In the genomic region with DNA sequence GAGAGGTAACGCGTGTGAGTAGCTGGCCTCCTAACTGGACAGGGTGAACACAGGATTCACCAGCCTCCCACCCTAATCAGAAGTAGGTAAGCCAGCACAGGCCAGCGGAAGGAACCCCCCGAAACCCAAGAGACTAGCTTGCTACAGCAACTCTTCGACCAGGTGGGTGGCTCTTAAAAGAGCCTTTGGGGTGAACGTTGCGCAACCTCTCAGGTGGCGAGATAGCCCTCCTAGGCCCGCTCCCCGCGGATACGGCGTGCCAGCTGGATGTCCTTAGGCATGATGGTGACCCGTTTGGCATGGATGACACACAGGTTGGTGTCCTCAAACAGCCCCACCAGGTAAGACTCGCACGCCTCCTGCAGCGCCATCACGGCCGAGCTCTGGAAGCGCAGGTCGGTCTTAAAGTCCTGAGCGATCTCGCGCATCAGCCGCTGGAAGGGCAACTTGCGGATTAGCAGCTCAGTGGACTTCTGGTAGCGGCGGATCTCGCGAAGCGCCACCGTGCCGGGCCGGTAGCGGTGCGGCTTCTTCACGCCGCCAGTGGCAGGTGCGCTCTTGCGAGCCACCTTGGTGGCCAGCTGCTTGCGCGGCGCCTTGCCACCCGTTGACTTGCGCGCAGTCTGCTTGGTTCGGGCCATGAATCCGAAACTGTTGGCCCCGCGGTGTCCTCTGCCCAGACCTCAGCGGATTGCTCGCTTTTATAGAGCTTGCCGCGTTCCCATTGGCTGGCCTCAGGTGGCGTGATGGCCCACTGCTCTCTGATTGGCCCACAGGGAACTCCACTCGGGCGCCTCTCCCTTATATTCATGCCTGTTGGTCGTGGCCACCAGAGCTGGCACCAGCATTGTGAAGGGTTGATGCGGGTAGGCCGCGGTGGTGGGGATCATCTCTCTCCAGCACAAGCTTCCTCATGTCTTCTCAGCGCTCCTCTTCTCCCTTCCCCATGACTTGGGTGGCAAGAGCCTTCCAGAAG, we compare ENCODE assay signal across 17 cellular contexts. TPM values are rescaled to one million over a fixed set of nuclear protein-coding genes. Genes with fewer than 3 reads are reported as not detected.
DNase-seq lines count a peak whose midpoint lies in the region; ATAC-seq, FAIRE-seq and TF ChIP-seq lines count a peak whose summit lies in the region.
"Had no signal": no experiment of that assay in that cellular context is flagged by ENCODE, and none has a peak within 500 bp of the region (broad histone marks: within the 10 kb centered on the region; RNA-seq: fewer than 3 reads in every experiment).

No MANE protein-coding gene starts in this region.

- H3K36me3 ChIP-seq in HepG2 (replicated peaks in 1 of 2; ENCODE audit: control insufficient read depth in 1 of 2, insufficient read depth in 2 of 2, low read length in 2 of 2) (no peaks in the 10 kb centered on the region), right lobe of liver (no peaks in the 10 kb centered on the region), K562 (ENCODE audit: control insufficient read depth, insufficient read depth, low read length) (no peaks in the 10 kb centered on the region)
- H3K36me3 ChIP-seq in CD8-positive, alpha-beta memory T cell (ENCODE audit: insufficient read depth, low read length) = no peaks in the 10 kb centered on the region

- no peak overlapping the region for H3K9ac ChIP-seq in HepG2 (ENCODE audit: insufficient read depth, low read depth, low read length)
- H3K9ac ChIP-seq in K562 (ENCODE audit: insufficient read depth in 1 of 2, low read depth in 2 of 2, low read length in 2 of 2) = no peak overlapping the region

- POLR2A ChIA-PET in HepG2 (lab: Yijun Ruan, JAX) = interaction anchor here (1.5 to 2.3 kb wide), 2 partner anchors 19 to 28 kb away, joined by 4 to 13 read pairs; a partner anchor contains a TSS
- POLR2A ChIA-PET in K562 (lab: Yijun Ruan, JAX) = interaction anchor here (0.5 to 1.4 kb wide), 6 partner anchors 13 to 307 kb away, joined by 3 to 4 read pairs (median 4); a partner anchor contains a TSS
- POLR2A ChIA-PET in CD8-positive, alpha-beta memory T cell (lab: Charles Lee) = no interaction called here

- TF ChIP-seq RAD21 in HepG2 (CRISPR knock-in tag; IDR thresholded peaks at IDR 0.05) (no peak), K562 (CRISPR knock-in tag; conservative IDR thresholded peaks at IDR 0.05 in 1 of 2, IDR thresholded peaks at IDR 0.05 in 1 of 2) (no peak)

- ATAC-seq in HepG2 (no peak), right lobe of liver (no peak), K562 (no peak), GM21576 (IDR thresholded peaks at IDR 0.05; ENCODE audit: unreplicated experiment) (no peak)
- ATAC-seq: GM12878, GM23338 had no signal

- TF ChIP-seq CTCF in HepG2 (CRISPR knock-in tag; IDR thresholded peaks at IDR 0.05) (no peak), right lobe of liver (IDR thresholded peaks at IDR 0.05) (no peak), K562 (IDR thresholded peaks at IDR 0.05 in 2 of 3, conservative IDR thresholded peaks at IDR 0.05 in 1 of 3; ENCODE audit: insufficient read depth in 2 of 3, low read depth in 1 of 3, low read length in 3 of 3) (no peak)

- H3K9me3 ChIP-seq in HepG2 (ENCODE audit: low read length) = no peaks in the 10 kb centered on the region
- H3K9me3 ChIP-seq in right lobe of liver = no peaks in the 10 kb centered on the region
- H3K9me3 ChIP-seq in K562 (replicated peaks; ENCODE audit: control insufficient read depth, insufficient read depth, low read depth, low read length) = peaks cover 2% of the 10 kb centered on the region
- H3K9me3 ChIP-seq in CD8-positive, alpha-beta memory T cell (ENCODE audit: low read length) = no peaks in the 10 kb centered on the region

- H3K9me1 ChIP-seq in K562 (ENCODE audit: control insufficient read depth, insufficient read depth, low read length) = no peaks in the 10 kb centered on the region

- FAIRE-seq in HepG2 (lab: Jason Lieb, UNC) (no peak), K562 (lab: Jason Lieb, UNC) (no peak)
- FAIRE-seq: GM12878 had no signal

- no peak overlapping the region for H3K4me2 ChIP-seq in HepG2 (ENCODE audit: low read depth, low read length)
- no peak overlapping the region for H3K4me2 ChIP-seq in K562 (ENCODE audit: insufficient read depth, low read length)
- H3K4me2 ChIP-seq: GM23338 had no signal

- peaks cover 9 to 16% of the 10 kb centered on the region in 2 donors for H3K27me3 Mint-ChIP-seq in CD8-positive, alpha-beta memory T cell

- H3K4me1 ChIP-seq in HepG2 (ENCODE audit: insufficient read depth, low read length) (peaks cover 31% of the 10 kb centered on the region), right lobe of liver (peaks cover 0 to 13% (median 6%) of the 10 kb centered on the region in 4 donors), K562 (replicated peaks in 1 of 2; ENCODE audit: control insufficient read depth in 2 of 2, insufficient read depth in 2 of 2, low read length in 2 of 2) (peaks cover 25 to 30% of the 10 kb centered on the region in 2 experiments)
- H3K4me1 ChIP-seq in CD8-positive, alpha-beta memory T cell (ENCODE audit: insufficient read depth, low read length) = no peaks in the 10 kb centered on the region

- H3K27ac Mint-ChIP-seq in CD8-positive, alpha-beta memory T cell = no peak overlapping the region
- H3K27ac Mint-ChIP-seq: CD4-positive, alpha-beta T cell; GM23338; H9 had no signal

- BruUV-seq in HepG2 (replicated peaks; lab: Mats Ljungman, UMichigan) (no TSS peak), K562 (replicated peaks; lab: Mats Ljungman, UMichigan) (no TSS peak)

- no peaks in the 10 kb centered on the region for H3K9me3 Mint-ChIP-seq in CD8-positive, alpha-beta memory T cell
- H3K9me3 Mint-ChIP-seq: CD4-positive, alpha-beta T cell had no signal

- no peak for DNase-seq in HepG2 (ENCODE audit: low spot score)
- no peak for DNase-seq in right lobe of liver
- no peak for DNase-seq in K562 (ENCODE audit: extremely low read depth in 1 of 4, low spot score in 3 of 4)
- peak; percentile 69 for DNase-seq in posterior vena cava (ENCODE audit: low spot score)
- DNase-seq in CD8-positive, alpha-beta memory T cell = no peak
- DNase-seq in NCI-H82 (lab: John Stamatoyannopoulos, UW) = no peak
- DNase-seq: 8988T; ACHN; C1 segment of cervical spinal cord; CD4-positive, alpha-beta T cell; DMS79; H9 had no signal

- no peaks in the 10 kb centered on the region for H3K79me2 ChIP-seq in HepG2 (ENCODE audit: insufficient read depth, low read length)
- H3K79me2 ChIP-seq in K562 (ENCODE audit: control insufficient read depth, insufficient read depth, low read length) = no peaks in the 10 kb centered on the region

- in situ Hi-C loops in HepG2 (cut with HindIII; ENCODE audit: extremely low pct_ligation_motif_present, low pct_unique_long_range_greater_than_20kb) = no loop called here
- in situ Hi-C loops in K562 (cut with MboI) = no loop called here

- WGBS in HepG2 (ENCODE audit: low lambda C conversion rate) = 95% methylated on average over 24 of the region's 62 CpGs
- WGBS in right lobe of liver (ENCODE audit: insufficient coverage, low coverage, low lambda C conversion rate, missing lambda C conversion rate) = 87% methylated on average over 3 of the region's 62 CpGs
- 96% methylated on average over 60 of the region's 62 CpGs for WGBS in K562 (ENCODE audit: insufficient coverage, low coverage, missing lambda C conversion rate)

- peaks cover 0 to 4% (median 2%) of the 10 kb centered on the region in 3 donors for H3K36me3 Mint-ChIP-seq in CD8-positive, alpha-beta memory T cell

- intact Hi-C loops in HepG2 (cut with micrococcal nuclease; ENCODE audit: unreplicated experiment) (no loop called here), right lobe of liver (cut with DNase I) (no loop called here), K562 (cut with micrococcal nuclease) (no loop called here), posterior vena cava (cut with DNase I) (no loop called here)

- no peak overlapping the region for H3K4me3 Mint-ChIP-seq in CD8-positive, alpha-beta memory T cell
- H3K4me3 Mint-ChIP-seq: CD4-positive, alpha-beta T cell; GM23338; H9 had no signal

- H3K27ac ChIP-seq in HepG2 (ENCODE audit: extremely low read length, insufficient read depth, low read length) (no peak overlapping the region), right lobe of liver (no peak overlapping the region), K562 (ENCODE audit: extremely low read depth, low read depth, low read length) (no peak overlapping the region)
- H3K27ac ChIP-seq in CD8-positive, alpha-beta memory T cell (ENCODE audit: low read depth, low read length) = no peak overlapping the region

- H3K4me3 ChIP-seq in HepG2 (replicated peaks in 1 of 3; ENCODE audit: insufficient read depth in 1 of 3, low read depth in 2 of 3, low read length in 3 of 3) (no peak overlapping the region), right lobe of liver (no peak overlapping the region), K562 (no peak overlapping the region)
- no peak overlapping the region for H3K4me3 ChIP-seq in CD8-positive, alpha-beta memory T cell (ENCODE audit: low read length)
- H3K4me3 ChIP-seq: GM12878, GM23338 had no signal

- H3K27me3 ChIP-seq in HepG2 (ENCODE audit: control insufficient read depth in 1 of 2, insufficient read depth in 2 of 2, low read length in 2 of 2) = peaks cover 0 to 15% of the 10 kb centered on the region in 2 experiments; a peak in 3 of 5 replicates
- H3K27me3 ChIP-seq in right lobe of liver = no peaks in the 10 kb centered on the region
- peaks cover 0 to 8% of the 10 kb centered on the region in 2 experiments; a peak in 3 of 5 replicates for H3K27me3 ChIP-seq in K562 (ENCODE audit: control insufficient read depth in 2 of 2, insufficient read depth in 2 of 2, low read length in 2 of 2)
- no peaks in the 10 kb centered on the region for H3K27me3 ChIP-seq in CD8-positive, alpha-beta memory T cell (ENCODE audit: insufficient read depth, low read length, poor library complexity, severe bottlenecking)

- no peak overlapping the region for H2AFZ ChIP-seq in HepG2 (ENCODE audit: low read length)
- no peak overlapping the region for H2AFZ ChIP-seq in K562 (ENCODE audit: low read depth, low read length)
- H2AFZ ChIP-seq: GM23338 had no signal

- H4K20me1 ChIP-seq in HepG2 (ENCODE audit: insufficient read depth, low read length) (no peaks in the 10 kb centered on the region), K562 (replicated peaks; ENCODE audit: control insufficient read depth, insufficient read depth, low read length) (no peaks in the 10 kb centered on the region)

- TF ChIP-seq EP300 in HepG2 (IDR thresholded peaks at IDR 0.05; ENCODE audit: low read depth in 2 of 2, low read length in 2 of 2) (no peak), HepG2 (CRISPR knock-in tag; IDR thresholded peaks at IDR 0.05; ENCODE audit: borderline replicate concordance) (no peak), K562 (IDR thresholded peaks at IDR 0.05; ENCODE audit: low read length) (no peak)

- CTCF ChIA-PET in HepG2 (lab: Yijun Ruan, JAX; ENCODE audit: low intra/inter-chr PET ratio, low total read pairs) (no interaction called here), K562 (lab: Yijun Ruan, JAX; ENCODE audit: low intra/inter-chr PET ratio) (no interaction called here)
- CTCF ChIA-PET in CD8-positive, alpha-beta memory T cell (lab: Charles Lee) = no interaction called here

- H3K4me1 Mint-ChIP-seq in CD8-positive, alpha-beta memory T cell = no peaks in the 10 kb centered on the region

- TF ChIP-seq POLR2A in HepG2 (IDR thresholded peaks at IDR 0.05; ENCODE audit: insufficient read depth in 1 of 2, low read depth in 2 of 2, low read length in 2 of 2) (no peak), right lobe of liver (IDR thresholded peaks at IDR 0.05) (no peak), K562 (conservative IDR thresholded peaks at IDR 0.05) (no peak)

RNA-seq across cellular contexts. Expression of a gene that starts 8.3 kb away (rescaled TPM):
- 0.64 TPM in 1 of 2 replicates, not detected in the other for total RNA-seq in HepG2 (2016; rRNA removed; fragmentation: Illumina TruSeq; extraction: Trizol)
- total RNA-seq in HepG2 (2016; cell fraction: cytosol; rRNA removed; fragmentation: Illumina TruSeq; extraction: Trizol; ENCODE audit: low read depth) = not detected in 2 replicates
- total RNA-seq in HepG2 (2016; cell fraction: insoluble cytoplasmic fraction; rRNA removed; fragmentation: Illumina TruSeq; extraction: Trizol) = 0.10 and 0.45 TPM in 2 replicates
- total RNA-seq in HepG2 (2016; cell fraction: membrane; rRNA removed; fragmentation: Illumina TruSeq; extraction: Trizol) = not detected in 2 replicates
- total RNA-seq in HepG2 (2016; cell fraction: nucleus; rRNA removed; fragmentation: Illumina TruSeq; extraction: Trizol) = 0.72 and 0.81 TPM in 2 replicates
- 0.22 and 0.32 TPM in 2 replicates for polyA plus RNA-seq in HepG2 (2011; rRNA removed)
- 0.10 and 0.11 TPM in 2 replicates for polyA plus RNA-seq in HepG2 (2011; cell fraction: cytosol; rRNA removed)
- 1.6 and 1.9 TPM in 2 replicates for polyA plus RNA-seq in HepG2 (2011; cell fraction: nucleus; rRNA removed)
- 0.24 and 0.27 TPM in 2 replicates for polyA plus RNA-seq in HepG2 (2012)
- polyA plus RNA-seq in HepG2 (2016; cell fraction: cytosol; fragmentation: Illumina TruSeq; extraction: Trizol; ENCODE audit: low read depth) = not detected in 2 replicates
- 0.14 and 0.22 TPM in 2 replicates for polyA plus RNA-seq in HepG2 (2016; cell fraction: insoluble cytoplasmic fraction; fragmentation: Illumina TruSeq; extraction: Trizol; ENCODE audit: low read depth)
- polyA plus RNA-seq in HepG2 (2016; cell fraction: membrane; fragmentation: Illumina TruSeq; extraction: Trizol; ENCODE audit: low read depth) = not detected in 2 replicates
- 1.2 and 1.4 TPM in 2 replicates for polyA plus RNA-seq in HepG2 (2016; cell fraction: nucleus; fragmentation: Illumina TruSeq; extraction: Trizol; ENCODE audit: insufficient read depth, low read depth)
- polyA minus RNA-seq in HepG2 (2011; rRNA and poly(A)+ RNA removed; ENCODE audit: low replicate concordance) = 0.58 TPM in 1 of 2 replicates, not detected in the other
- polyA minus RNA-seq in HepG2 (2011; cell fraction: cytosol; rRNA and poly(A)+ RNA removed) = not detected in 2 replicates
- polyA minus RNA-seq in HepG2 (2011; cell fraction: nucleus; rRNA and poly(A)+ RNA removed) = 0.64 and 0.75 TPM in 2 replicates
- not detected for total RNA-seq in right lobe of liver
- not detected in 2 replicates for total RNA-seq in K562 (2011; cell fraction: chromatin; rRNA removed; ENCODE audit: low replicate concordance)
- 0.26 TPM in 1 of 2 replicates, not detected in the other for total RNA-seq in K562 (2011; cell fraction: nucleolus; rRNA removed)
- total RNA-seq in K562 (2011; cell fraction: nucleoplasm; rRNA removed) = not detected in 2 replicates
- total RNA-seq in K562 (2014; rRNA removed) = not detected in 2 replicates
- total RNA-seq in K562 (2014; rRNA removed; fragmentation: Illumina TruSeq; extraction: Trizol) = not detected in 2 replicates
- not detected in 2 replicates for total RNA-seq in K562 (2015; rRNA removed; fragmentation: Illumina TruSeq; extraction: Trizol)
- total RNA-seq in K562 (2021) = not detected in 2 replicates
- polyA plus RNA-seq in K562 (2011; rRNA removed) = not detected in 2 replicates
- not detected in 2 replicates for polyA plus RNA-seq in K562 (2011; cell fraction: cytosol; rRNA removed)
- polyA plus RNA-seq in K562 (2011; cell fraction: nucleus; rRNA removed) = 0.07 TPM in 1 of 2 replicates, not detected in the other
- 0.35 and 0.83 TPM in 2 replicates for polyA plus RNA-seq in K562 (2012)
- not detected in 2 replicates for polyA plus RNA-seq in K562 (2014; fragmentation: Illumina TruSeq; extraction: Trizol)
- not detected for polyA plus RNA-seq in K562 (2014; fragmentation: Nextera tagmentation; extraction: Ambion mirVana)
- not detected in 2 replicates for polyA plus RNA-seq in K562 (2014; rRNA removed)
- not detected in 2 replicates for polyA minus RNA-seq in K562 (2011; rRNA and poly(A)+ RNA removed)
- polyA minus RNA-seq in K562 (2011; cell fraction: cytosol; rRNA and poly(A)+ RNA removed) = not detected in 2 replicates
- polyA minus RNA-seq in K562 (2011; cell fraction: nucleus; rRNA and poly(A)+ RNA removed) = not detected in 2 replicates
- total RNA-seq in posterior vena cava = 1 to 10 TPM in 1 of 2 donors, under 1 TPM in 1; 0.38 to 1.9 TPM
- 1 to 10 TPM; 1.8 to 2.1 TPM for total RNA-seq in CD8-positive, alpha-beta memory T cell
- polyA plus RNA-seq in CD8-positive, alpha-beta memory T cell = 0.60 TPM
- total RNA-seq: G401, GM12878, HT-29 had no signal

RNA-seq across cellular contexts. Expression of a gene that starts 18.3 kb away (rescaled TPM):
- total RNA-seq in HepG2 (2016; rRNA removed; fragmentation: Illumina TruSeq; extraction: Trizol) (9.7 and 16.1 TPM in 2 replicates), right lobe of liver (1 to 10 TPM; 5.2 to 8.3 (median 7.1) TPM), K562 (2014; rRNA removed) (45.1 and 49.1 TPM in 2 replicates), K562 (2014; rRNA removed; fragmentation: Illumina TruSeq; extraction: Trizol) (14.8 and 18.0 TPM in 2 replicates), K562 (2015; rRNA removed; fragmentation: Illumina TruSeq; extraction: Trizol) (29.7 and 29.8 TPM in 2 replicates), K562 (2021) (64.3 and 66.8 TPM in 2 replicates), posterior vena cava (10 to 100 TPM; 12.7 to 13.3 TPM)
- 8.8 and 9.6 TPM in 2 replicates for total RNA-seq in HepG2 (2016; cell fraction: cytosol; rRNA removed; fragmentation: Illumina TruSeq; extraction: Trizol; ENCODE audit: low read depth)
- total RNA-seq in HepG2 (2016; cell fraction: insoluble cytoplasmic fraction; rRNA removed; fragmentation: Illumina TruSeq; extraction: Trizol) = 10.0 and 15.4 TPM in 2 replicates
- total RNA-seq in HepG2 (2016; cell fraction: membrane; rRNA removed; fragmentation: Illumina TruSeq; extraction: Trizol) = 12.1 and 13.4 TPM in 2 replicates
- total RNA-seq in HepG2 (2016; cell fraction: nucleus; rRNA removed; fragmentation: Illumina TruSeq; extraction: Trizol) = 16.6 and 19.2 TPM in 2 replicates
- polyA plus RNA-seq in HepG2 (2011; rRNA removed) (6.3 and 8.8 TPM in 2 replicates), K562 (2011; rRNA removed) (17.5 and 26.5 TPM in 2 replicates), K562 (2014; fragmentation: Illumina TruSeq; extraction: Trizol) (33.7 and 35.0 TPM in 2 replicates), K562 (2014; fragmentation: Nextera tagmentation; extraction: Ambion mirVana) (1 to 10 TPM; 3.6 to 3.8 TPM), K562 (2014; rRNA removed) (34.4 and 43.0 TPM in 2 replicates)
- polyA plus RNA-seq in HepG2 (2011; cell fraction: cytosol; rRNA removed) = 4.7 and 6.1 TPM in 2 replicates
- polyA plus RNA-seq in HepG2 (2011; cell fraction: nucleus; rRNA removed) = 33.2 and 33.5 TPM in 2 replicates
- 7.8 and 13.4 TPM in 2 replicates for polyA plus RNA-seq in HepG2 (2012)
- 1.3 and 1.5 TPM in 2 replicates for polyA plus RNA-seq in HepG2 (2016; cell fraction: cytosol; fragmentation: Illumina TruSeq; extraction: Trizol; ENCODE audit: low read depth)
- polyA plus RNA-seq in HepG2 (2016; cell fraction: insoluble cytoplasmic fraction; fragmentation: Illumina TruSeq; extraction: Trizol; ENCODE audit: low read depth) = 9.6 and 11.4 TPM in 2 replicates
- 2.2 and 2.7 TPM in 2 replicates for polyA plus RNA-seq in HepG2 (2016; cell fraction: membrane; fragmentation: Illumina TruSeq; extraction: Trizol; ENCODE audit: low read depth)
- polyA plus RNA-seq in HepG2 (2016; cell fraction: nucleus; fragmentation: Illumina TruSeq; extraction: Trizol; ENCODE audit: insufficient read depth, low read depth) = 33.8 and 38.7 TPM in 2 replicates
- polyA minus RNA-seq in HepG2 (2011; rRNA and poly(A)+ RNA removed; ENCODE audit: low replicate concordance) = 19.6 and 39.2 TPM in 2 replicates
- 6.6 and 7.0 TPM in 2 replicates for polyA minus RNA-seq in HepG2 (2011; cell fraction: cytosol; rRNA and poly(A)+ RNA removed)
- 17.0 and 20.8 TPM in 2 replicates for polyA minus RNA-seq in HepG2 (2011; cell fraction: nucleus; rRNA and poly(A)+ RNA removed)
- total RNA-seq in K562 (2011; cell fraction: chromatin; rRNA removed; ENCODE audit: low replicate concordance) = 106 and 219 TPM in 2 replicates
- 114 and 116 TPM in 2 replicates for total RNA-seq in K562 (2011; cell fraction: nucleolus; rRNA removed)
- total RNA-seq in K562 (2011; cell fraction: nucleoplasm; rRNA removed) = 107 and 126 TPM in 2 replicates
- 15.7 and 25.5 TPM in 2 replicates for polyA plus RNA-seq in K562 (2011; cell fraction: cytosol; rRNA removed)
- 67.6 and 116 TPM in 2 replicates for polyA plus RNA-seq in K562 (2011; cell fraction: nucleus; rRNA removed)
- polyA plus RNA-seq in K562 (2012) = 33.4 and 43.7 TPM in 2 replicates
- 24.4 and 25.6 TPM in 2 replicates for polyA minus RNA-seq in K562 (2011; rRNA and poly(A)+ RNA removed)
- 22.2 and 23.9 TPM in 2 replicates for polyA minus RNA-seq in K562 (2011; cell fraction: cytosol; rRNA and poly(A)+ RNA removed)
- polyA minus RNA-seq in K562 (2011; cell fraction: nucleus; rRNA and poly(A)+ RNA removed) = 42.0 and 46.8 TPM in 2 replicates
- 10 to 100 TPM; 38.3 to 38.8 TPM for total RNA-seq in CD8-positive, alpha-beta memory T cell
- polyA plus RNA-seq in CD8-positive, alpha-beta memory T cell = 21.5 TPM
